In genomic region chr5:124746916-124747769, GRCh38 we compare ENCODE assay signal across 8 cellular contexts. TPM values are rescaled to one million over a fixed set of nuclear protein-coding genes. Genes with fewer than 3 reads are reported as not detected.
DNase-seq lines count a peak whose midpoint lies in the region; ATAC-seq and TF ChIP-seq lines count a peak whose summit lies in the region.

No MANE protein-coding gene starts in this region.

- no peak overlapping the region for H2AFZ ChIP-seq in SU-DHL-6 (ENCODE audit: low read depth, low read length, severe bottlenecking)

- peak in 1 of 2 donors; percentile 93 for TF ChIP-seq EP300 in tibial nerve (IDR thresholded peaks at IDR 0.05)

- H3F3A ChIP-seq in SU-DHL-6 (ENCODE audit: insufficient read depth) = peaks cover 46% of the 10 kb centered on the region

- H3K36me3 ChIP-seq in SU-DHL-6 (ENCODE audit: low read length) (no peaks in the 10 kb centered on the region), mesodermal cell (ENCODE audit: control insufficient read depth, insufficient read depth, low read length) (peaks cover 4% of the 10 kb centered on the region), tibial nerve (no peaks in the 10 kb centered on the region)

- H3K79me2 ChIP-seq in SU-DHL-6 (ENCODE audit: insufficient read depth, low read length) = peaks cover 45% of the 10 kb centered on the region

- H3K27me3 ChIP-seq in SU-DHL-6 (ENCODE audit: low read length) = no peaks in the 10 kb centered on the region
- no peaks in the 10 kb centered on the region for H3K27me3 ChIP-seq in tibial nerve

- H3K4me1 ChIP-seq in mesodermal cell (ENCODE audit: control insufficient read depth, insufficient read depth, low read length, poor library complexity, severe bottlenecking) (peaks cover 9% of the 10 kb centered on the region), tibial nerve (peaks cover 0 to 35% (median under 1%) of the 10 kb centered on the region in 4 donors)

- H3K9me3 ChIP-seq in SU-DHL-6 (ENCODE audit: insufficient read depth, low read length) = no peaks in the 10 kb centered on the region
- no peaks in the 10 kb centered on the region for H3K9me3 ChIP-seq in mesodermal cell (ENCODE audit: control insufficient read depth, low read length)
- H3K9me3 ChIP-seq in tibial nerve = no peaks in the 10 kb centered on the region

- no peak for TF ChIP-seq CTCF in SU-DHL-6 (IDR thresholded peaks at IDR 0.05; ENCODE audit: insufficient read depth, low read length, poor library complexity, severe bottlenecking)
- no peak for TF ChIP-seq CTCF in tibial nerve (IDR thresholded peaks at IDR 0.05)

- peak; percentile 56 for ATAC-seq in esophagus mucosa

- no peaks in the 10 kb centered on the region for H4K20me1 ChIP-seq in SU-DHL-6 (ENCODE audit: low read depth, low read length)

- H3K4me3 ChIP-seq in SU-DHL-6 (ENCODE audit: insufficient read depth, low read length, poor library complexity, severe bottlenecking) = peak overlapping the region; percentile 88
- peak overlapping the region; percentile 68 for H3K4me3 ChIP-seq in mesodermal cell (ENCODE audit: extremely low read depth, insufficient read depth, low read length, poor library complexity, severe bottlenecking)
- peak overlapping the region; percentile 47 to 62 (median 56) for H3K4me3 ChIP-seq in tibial nerve

- TF ChIP-seq POLR2A in GM19193 (IDR thresholded peaks at IDR 0.05; ENCODE audit: extremely low read depth, insufficient read depth, insufficient read length) (peak; percentile 42), tibial nerve (IDR thresholded peaks at IDR 0.05) (peak in 1 of 2 donors; percentile 38)

- no peaks in the 10 kb centered on the region for H3K9me2 ChIP-seq in SU-DHL-6 (replicated peaks; ENCODE audit: insufficient read depth, low read length)

- H3K27ac ChIP-seq in SU-DHL-6 (ENCODE audit: low read depth, low read length) = peak overlapping the region; percentile 98
- peak overlapping the region; percentile 97 for H3K27ac ChIP-seq in mesodermal cell (ENCODE audit: low read depth, low read length, severe bottlenecking)
- H3K27ac ChIP-seq in tibial nerve = peak overlapping the region; percentile 87 to 98 (median 89)

- peak overlapping the region; percentile 96 for H3K4me2 ChIP-seq in SU-DHL-6 (ENCODE audit: low read depth, low read length, poor library complexity, severe bottlenecking)

- WGBS in mesodermal cell (ENCODE audit: insufficient coverage in 2 of 2), 2 experiments = 0% methylated on average over 5 to 9 of the region's 32 CpGs
- 0 to 1% methylated on average over 32 of the region's 32 CpGs for WGBS in tibial nerve, 2 donors

- H3K9ac ChIP-seq in SU-DHL-6 (ENCODE audit: low read length) = peak overlapping the region; percentile 89

- DNase-seq in Ammon's horn (ENCODE audit: low spot score) (peak; percentile 94), NCI-H1417 (lab: John Stamatoyannopoulos, UW) (peak; percentile 78 to 95 (median 89)), tibial nerve (ENCODE audit: low spot score in 2 of 2) (peak; percentile 76 to 92), mesenteric fat pad (ENCODE audit: low spot score) (no peak)

RNA-seq across cellular contexts. Expression of gene ZNF608, which starts 0.7 kb away (rescaled TPM):
- total RNA-seq in esophagus mucosa (6.7 TPM), tibial nerve (10 to 100 TPM; 16.3 to 34.8 (median 23.7) TPM), mesenteric fat pad (15.3 TPM)
- 34.1 TPM for polyA plus RNA-seq in mesodermal cell (2013, experiment 1 of 2)
- polyA plus RNA-seq in mesodermal cell (2013, experiment 2 of 2) = 29.0 TPM
